ENCODE assay signal across 8 cellular contexts in the genomic region with DNA sequence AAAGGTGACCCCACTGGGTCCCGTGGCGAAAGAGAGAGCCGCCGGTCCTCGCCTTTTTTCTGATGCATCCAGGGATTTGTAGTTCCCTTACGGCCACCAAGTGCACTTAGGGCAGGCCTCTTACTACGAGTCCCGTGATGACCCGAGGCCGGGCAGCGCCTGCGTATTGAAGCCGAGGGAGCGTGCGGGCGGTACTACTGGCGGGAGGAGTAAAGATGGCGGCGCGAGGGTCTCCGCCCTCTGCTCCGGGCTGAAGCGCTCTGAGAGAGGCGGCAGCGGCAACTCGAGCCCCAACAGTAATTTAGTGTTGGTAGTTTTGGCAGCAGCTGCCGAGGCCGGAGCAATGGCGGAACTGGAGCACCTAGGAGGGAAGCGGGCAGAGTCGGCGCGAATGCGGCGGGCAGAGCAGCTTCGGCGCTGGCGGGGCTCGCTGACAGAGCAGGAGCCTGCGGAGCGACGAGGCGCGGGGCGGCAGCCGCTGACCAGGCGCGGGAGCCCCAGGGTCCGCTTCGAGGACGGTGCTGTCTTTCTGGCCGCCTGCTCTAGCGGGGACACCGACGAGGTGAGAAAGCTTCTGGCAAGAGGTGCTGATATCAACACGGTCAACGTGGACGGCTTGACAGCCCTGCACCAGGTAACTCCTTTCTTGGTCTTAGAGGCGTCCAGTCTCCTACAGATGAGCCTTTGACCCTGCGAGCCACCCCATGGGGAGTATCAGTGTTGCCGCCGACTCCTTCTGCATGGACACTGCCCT.
A peak's percentile ranks its signal among the peaks of the same experiment; 100 is the strongest.
DNase-seq lines count a peak whose midpoint lies in the region; FAIRE-seq and TF ChIP-seq lines count a peak whose summit lies in the region.

A gene with protein sequence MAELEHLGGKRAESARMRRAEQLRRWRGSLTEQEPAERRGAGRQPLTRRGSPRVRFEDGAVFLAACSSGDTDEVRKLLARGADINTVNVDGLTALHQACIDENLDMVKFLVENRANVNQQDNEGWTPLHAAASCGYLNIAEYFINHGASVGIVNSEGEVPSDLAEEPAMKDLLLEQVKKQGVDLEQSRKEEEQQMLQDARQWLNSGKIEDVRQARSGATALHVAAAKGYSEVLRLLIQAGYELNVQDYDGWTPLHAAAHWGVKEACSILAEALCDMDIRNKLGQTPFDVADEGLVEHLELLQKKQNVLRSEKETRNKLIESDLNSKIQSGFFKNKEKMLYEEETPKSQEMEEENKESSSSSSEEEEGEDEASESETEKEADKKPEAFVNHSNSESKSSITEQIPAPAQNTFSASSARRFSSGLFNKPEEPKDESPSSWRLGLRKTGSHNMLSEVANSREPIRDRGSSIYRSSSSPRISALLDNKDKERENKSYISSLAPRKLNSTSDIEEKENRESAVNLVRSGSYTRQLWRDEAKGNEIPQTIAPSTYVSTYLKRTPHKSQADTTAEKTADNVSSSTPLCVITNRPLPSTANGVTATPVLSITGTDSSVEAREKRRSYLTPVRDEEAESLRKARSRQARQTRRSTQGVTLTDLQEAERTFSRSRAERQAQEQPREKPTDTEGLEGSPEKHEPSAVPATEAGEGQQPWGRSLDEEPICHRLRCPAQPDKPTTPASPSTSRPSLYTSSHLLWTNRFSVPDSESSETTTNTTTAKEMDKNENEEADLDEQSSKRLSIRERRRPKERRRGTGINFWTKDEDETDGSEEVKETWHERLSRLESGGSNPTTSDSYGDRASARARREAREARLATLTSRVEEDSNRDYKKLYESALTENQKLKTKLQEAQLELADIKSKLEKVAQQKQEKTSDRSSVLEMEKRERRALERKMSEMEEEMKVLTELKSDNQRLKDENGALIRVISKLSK (plus strand): TSS at position 191 of the 754 bp plus-strand sequence. CDS start 153 bp downstream, at position 344.

- peak within 1 kb of the TSS; percentile 89 to 97 (median 93) for H3K4me3 Mint-ChIP-seq in nephron
- H3K4me3 Mint-ChIP-seq in stimulated activated naive CD8-positive, alpha-beta T cell treated with anti-CD3 and anti-CD28 coated beads, Interleukin-15, Interleukin-2, amounts not matched to agents 100 ng/mL and 50 ng/mL, for 24 hours, result peak within 1 kb of the TSS; percentile 92

- no peaks in the 10 kb centered on the region for H3K9me2 ChIP-seq in Loucy (replicated peaks; ENCODE audit: low read depth, low read length)

- H3K9ac ChIP-seq in Loucy (ENCODE audit: low read depth, low read length, poor library complexity, severe bottlenecking), result peak within 1 kb of the TSS; percentile 79

- TF ChIP-seq POLR2A in H54 (IDR thresholded peaks at IDR 0.05; ENCODE audit: low read depth, low read length) (peak; percentile 75; the same call in 1 of the 2 replicates), Raji (IDR thresholded peaks at IDR 0.05; ENCODE audit: insufficient read depth, low read depth, low read length) (peak; percentile 74)

- peaks cover 35% of the 10 kb centered on the region for H3K4me1 ChIP-seq in Loucy (ENCODE audit: insufficient read depth, low read length, poor library complexity, severe bottlenecking)

- H2AFZ ChIP-seq in Loucy (ENCODE audit: low read length), result peak within 1 kb of the TSS; percentile 93

- H3K4me3 ChIP-seq in Loucy (ENCODE audit: low read length, poor library complexity, severe bottlenecking), result peak within 1 kb of the TSS; percentile 83
- H3K4me3 ChIP-seq in fibroblast of pulmonary artery (replicated peaks; ENCODE audit: low read depth, low read length), result peak within 1 kb of the TSS; percentile 65

- H3K9me3 Mint-ChIP-seq in nephron, result no peaks in the 10 kb centered on the region
- no peaks in the 10 kb centered on the region for H3K9me3 Mint-ChIP-seq in stimulated activated naive CD8-positive, alpha-beta T cell treated with anti-CD3 and anti-CD28 coated beads, Interleukin-15, Interleukin-2, amounts not matched to agents 100 ng/mL and 50 ng/mL, for 24 hours

- FAIRE-seq in H54 (lab: Jason Lieb, UNC), result no peak

- peak within 1 kb of the TSS; percentile 85 for H3K4me2 ChIP-seq in Loucy (ENCODE audit: low read depth, low read length, poor library complexity, severe bottlenecking)

- H3K4me1 Mint-ChIP-seq in nephron, result peaks cover 29% of the 10 kb centered on the region
- H3K4me1 Mint-ChIP-seq in stimulated activated naive CD8-positive, alpha-beta T cell treated with anti-CD3 and anti-CD28 coated beads, Interleukin-15, Interleukin-2, amounts not matched to agents 100 ng/mL and 50 ng/mL, for 24 hours (ENCODE audit: low read depth), result peaks cover 36% of the 10 kb centered on the region

- H3F3A ChIP-seq in Loucy (ENCODE audit: low read depth), result no peaks in the 10 kb centered on the region

- no peaks in the 10 kb centered on the region for H3K9me3 ChIP-seq in Loucy (ENCODE audit: insufficient read depth, low read depth, low read length)

- no peak for TF ChIP-seq CTCF in Loucy (conservative IDR thresholded peaks at IDR 0.05; ENCODE audit: low read length)
- TF ChIP-seq CTCF in fibroblast of pulmonary artery (IDR thresholded peaks at IDR 0.05; ENCODE audit: low read length, missing control alignments), result no peak
- no peak for TF ChIP-seq CTCF in nephron (IDR thresholded peaks at IDR 0.05; ENCODE audit: unreplicated experiment in 3 of 3)

- DNase-seq in EL (peak; percentile 99), H54 (ENCODE audit: insufficient read length, low spot score) (peak; percentile 79), fibroblast of pulmonary artery (ENCODE audit: low read depth) (peak; percentile 99)
- peak; percentile 94 for DNase-seq in activated T-helper 9 cell treated with anti-CD3 and anti-CD28 coated beads, Interleukin-2, amount 50 U/mL, for 16 hours (ENCODE audit: low read depth)

- peaks cover 7% of the 10 kb centered on the region for H4K20me1 ChIP-seq in Loucy (ENCODE audit: insufficient read depth, low read length, poor library complexity, severe bottlenecking)

- H3K27me3 Mint-ChIP-seq in nephron (ENCODE audit: low read depth), result no peaks in the 10 kb centered on the region
- no peaks in the 10 kb centered on the region for H3K27me3 Mint-ChIP-seq in stimulated activated naive CD8-positive, alpha-beta T cell treated with anti-CD3 and anti-CD28 coated beads, Interleukin-15, Interleukin-2, amounts not matched to agents 100 ng/mL and 50 ng/mL, for 24 hours

- no peaks in the 10 kb centered on the region for H3K27me3 ChIP-seq in Loucy (ENCODE audit: insufficient read depth, low read length, poor library complexity, severe bottlenecking)

- no peaks in the 10 kb centered on the region for H3K36me3 Mint-ChIP-seq in nephron (ENCODE audit: low read depth)
- no peaks in the 10 kb centered on the region for H3K36me3 Mint-ChIP-seq in stimulated activated naive CD8-positive, alpha-beta T cell treated with anti-CD3 and anti-CD28 coated beads, Interleukin-15, Interleukin-2, amounts not matched to agents 100 ng/mL and 50 ng/mL, for 24 hours (ENCODE audit: low read depth)

- peaks cover 31% of the 10 kb centered on the region for H3K79me2 ChIP-seq in Loucy (ENCODE audit: insufficient read depth, low read length)

- peak within 1 kb of the TSS; percentile 57 to 92 (median 84) for H3K27ac Mint-ChIP-seq in nephron
- peak within 1 kb of the TSS; percentile 89 for H3K27ac Mint-ChIP-seq in stimulated activated naive CD8-positive, alpha-beta T cell treated with anti-CD3 and anti-CD28 coated beads, Interleukin-15, Interleukin-2, amounts not matched to agents 100 ng/mL and 50 ng/mL, for 24 hours

- no peaks in the 10 kb centered on the region for H3K36me3 ChIP-seq in Loucy (ENCODE audit: insufficient read depth, low read length)

Comparison
In these comparisons a context has a peak if more than half of its experiments do, and no peak if none do; other contexts are left out.
1. Peak in every context shown above with its lines: DNase-seq and H3K4me3 ChIP-seq.